ENCODE assay signal across 34 cellular contexts in the genomic region with DNA sequence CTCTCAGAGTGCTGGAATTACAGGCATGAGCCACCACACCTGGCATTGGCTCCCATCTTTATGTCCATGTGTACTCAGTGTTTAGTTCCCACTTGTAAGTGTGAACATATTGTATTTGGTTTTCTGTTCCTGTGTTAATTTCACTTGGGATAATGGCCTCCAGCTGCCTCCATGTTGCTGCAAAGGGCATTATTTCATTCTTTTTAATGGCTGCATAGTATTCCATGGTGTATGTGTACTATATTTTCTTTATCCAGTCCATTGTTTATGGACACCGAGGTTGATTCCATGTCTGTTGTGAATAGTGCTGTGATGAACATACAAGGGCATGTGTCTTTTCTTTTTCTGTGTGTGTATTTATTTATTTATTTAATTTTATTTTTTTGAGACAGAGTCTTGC.
"Had no signal": no experiment of that assay in that cellular context is flagged by ENCODE, and none has a peak within 500 bp of the region (broad histone marks: within the 10 kb centered on the region; RNA-seq: fewer than 3 reads in every experiment).

No MANE protein-coding gene starts in this region.

- H3K4me2 ChIP-seq: KMS-11 had no signal

- H3K36me3 ChIP-seq: MG63 had no signal

- H3K9me3 ChIP-seq: MG63 had no signal

- DNase-seq: Karpas-422, Kasumi-1, MG63, MM.1S, MV-4-11, NCI-H1048, NCI-H1092, NCI-H1092 treated with DMSO at 0.1 percent for 48 hours, NCI-H1105, NCI-H1105 treated with DMSO at 0.1 percent for 48 hours, NCI-H1417, NCI-H1417 treated with DMSO at 0.1 percent for 48 hours, NCI-H1436, NCI-H1436 treated with DMSO at 0.1 percent for 48 hours, NCI-H146, NCI-H1694, NCI-H1694 treated with DMSO at 0.1 percent for 48 hours, NCI-H187, NCI-H187 treated with DMSO at 0.1 percent for 48 hours, NCI-H1930, NCI-H2029, NCI-H2029 treated with DMSO at 0.1 percent for 48 hours, NCI-H2081, NCI-H2081 treated with DMSO at 0.1 percent for 48 hours, NCI-H2107, NCI-H2171, NCI-H2171 treated with DMSO at 0.1 percent for 48 hours, NCI-H2227 treated with DMSO at 0.1 percent for 48 hours, NCI-H226, NCI-H345, NCI-H446, NCI-H446 treated with DMSO at 0.1 percent for 48 hours, NCI-H510A had no signal

- H3K4me3 ChIP-seq: MG63 had no signal

- H3K27me3 ChIP-seq: MG63 had no signal

- H3K9ac ChIP-seq: KMS-11 had no signal

- H3K27ac ChIP-seq: KMS-11 had no signal
